In genomic region chr17:79624658-79625478, GRCh38 we compare ENCODE assay signal across 24 cellular contexts. TPM values are rescaled to one million over a fixed set of nuclear protein-coding genes. Genes with fewer than 3 reads are reported as not detected.
A peak's percentile ranks its signal among the peaks of the same experiment; 100 is the strongest.
DNase-seq lines count a peak whose midpoint lies in the region; FAIRE-seq and TF ChIP-seq lines count a peak whose summit lies in the region.
"Had no signal": no experiment of that assay in that cellular context is flagged by ENCODE, and none has a peak within 500 bp of the region (broad histone marks: within the 10 kb centered on the region; RNA-seq: fewer than 3 reads in every experiment).

No MANE protein-coding gene starts in this region.

- H3K23ac ChIP-seq in H9 (ENCODE audit: insufficient read length, low read depth, low read length): no peak overlapping the region

- no peak overlapping the region for H2BK20ac ChIP-seq in H9 (ENCODE audit: low read depth, low read length, poor library complexity, severe bottlenecking)

- no peak overlapping the region for H3K27ac Mint-ChIP-seq in H9
- H3K27ac Mint-ChIP-seq: activated CD4-positive, alpha-beta T cell treated with anti-CD3 and anti-CD28 coated beads for 36 hours had no signal

- peak overlapping the region in 1 of 2 experiments; percentile 23; a peak in 1 of 5 replicates for H3K4me3 Mint-ChIP-seq in H9
- H3K4me3 Mint-ChIP-seq: activated CD4-positive, alpha-beta T cell treated with anti-CD3 and anti-CD28 coated beads for 36 hours; central memory CD8-positive, alpha-beta T cell had no signal

- H4K91ac ChIP-seq in H9 (ENCODE audit: insufficient read length, low read depth, low read length): no peak overlapping the region

- FAIRE-seq in kidney (lab: Jason Lieb, UNC): no peak
- FAIRE-seq: pancreas had no signal

- no peak overlapping the region for H3K4ac ChIP-seq in H9 (ENCODE audit: low read depth, low read length)

- H3K23me2 ChIP-seq in H9 (ENCODE audit: insufficient read length, low read depth, low read length, poor library complexity, severe bottlenecking): no peaks in the 10 kb centered on the region

- H3K27me3 ChIP-seq in H9 (ENCODE audit: insufficient read depth, low read length) (no peaks in the 10 kb centered on the region), sigmoid colon (no peaks in the 10 kb centered on the region)
- H3K27me3 ChIP-seq: BLaER1 had no signal

- H3K4me1 ChIP-seq in H9 (ENCODE audit: insufficient read depth, low read length) (no peaks in the 10 kb centered on the region; the same call in 1 of the 2 replicates), kidney (ENCODE audit: control insufficient read depth in 1 of 2, insufficient read depth in 1 of 2, low read depth in 1 of 2, low read length in 2 of 2) (no peaks in the 10 kb centered on the region), sigmoid colon (peaks cover 0 to 16% (median 12%) of the 10 kb centered on the region in 4 donors)
- H3K4me1 ChIP-seq: BLaER1, pancreas had no signal

- no peak overlapping the region for H3K14ac ChIP-seq in H9 (ENCODE audit: insufficient read depth, low read length)

- H3K27ac ChIP-seq in H9 (ENCODE audit: insufficient read length, low read depth, low read length): no peak overlapping the region
- no peak overlapping the region for H3K27ac ChIP-seq in kidney (ENCODE audit: low read depth in 2 of 2, low read length in 2 of 2)
- H3K27ac ChIP-seq in sigmoid colon: no peak overlapping the region
- H3K27ac ChIP-seq: BLaER1, HL-60, pancreas, PC-9, thoracic aorta had no signal

- no peak overlapping the region for H2BK5ac ChIP-seq in H9 (ENCODE audit: insufficient read length, low read length)

- TF ChIP-seq POLR2A in sigmoid colon (IDR thresholded peaks at IDR 0.05): no peak

- H3T11ph ChIP-seq in H9 (ENCODE audit: low read length): no peak overlapping the region

- no peak overlapping the region for H2BK15ac ChIP-seq in H9 (ENCODE audit: low read depth, low read length)

- H3K4me3 ChIP-seq in kidney (ENCODE audit: low read length in 2 of 2) (no peak overlapping the region), sigmoid colon (no peak overlapping the region)
- H3K4me3 ChIP-seq: BLaER1, pancreas, PC-9, thoracic aorta had no signal

- no peaks in the 10 kb centered on the region for H3K79me1 ChIP-seq in H9 (ENCODE audit: insufficient read depth, low read depth, low read length, poor library complexity, severe bottlenecking)

- H3K56ac ChIP-seq in H9 (ENCODE audit: insufficient read length, low read depth, low read length): no peak overlapping the region

- H2AFZ ChIP-seq in H9 (ENCODE audit: low read length): no peak overlapping the region
- H2AFZ ChIP-seq: PC-9 had no signal

- H4K8ac ChIP-seq in H9 (replicated peaks; ENCODE audit: insufficient read length, low read depth, low read length): no peak overlapping the region

- no peak for TF ChIP-seq EP300 in sigmoid colon (IDR thresholded peaks at IDR 0.05)

- peak; percentile 23 for DNase-seq in activated CD4-positive, CD25-positive, alpha-beta regulatory T cell treated with anti-CD3 and anti-CD28 coated beads, Interleukin-2, amount 50 U/mL, for 72 hours
- no peak for DNase-seq in activated CD4-positive, CD25-positive, alpha-beta regulatory T cell (lab: John Stamatoyannopoulos, UW)
- peak; percentile 32 for DNase-seq in H9
- peak; percentile 27 for DNase-seq in kidney
- peak; percentile 38 for DNase-seq in sigmoid colon
- DNase-seq in HCEC 1CT: no peak
- DNase-seq in OCI-M1 (lab: John Stamatoyannopoulos, UW): no peak
- no peak for DNase-seq in activated CD4-positive, alpha-beta T cell treated with anti-CD3 and anti-CD28 coated beads, Interleukin-2, amount 50 U/mL, for 1 hour
- DNase-seq: activated CD4-positive, alpha-beta T cell treated with anti-CD3 and anti-CD28 coated beads for 36 hours; DMS 273 treated with DMSO at 0.1 percent for 48 hours; GOT3; KBM-7; NCI-H2029 treated with DMSO at 0.1 percent for 48 hours; NCI-H526; PC-9; stimulated activated CD4-positive, alpha-beta T cell treated with anti-CD3 and anti-CD28 coated beads, Interleukin-4, amount 100 ng/mL, for 4 hours; T1000 had no signal

- no peak overlapping the region for H2BK12ac ChIP-seq in H9 (ENCODE audit: insufficient read length, low read depth, low read length)

- no peaks in the 10 kb centered on the region for H3K79me2 ChIP-seq in H9 (ENCODE audit: insufficient read depth, low read length)

- H2BK120ac ChIP-seq in H9 (ENCODE audit: low read depth, low read length, poor library complexity, severe bottlenecking): no peak overlapping the region

- peaks cover 4 to 8% of the 10 kb centered on the region in 2 experiments; a peak in 2 of 5 replicates for H3K9me3 Mint-ChIP-seq in H9
- H3K9me3 Mint-ChIP-seq: central memory CD8-positive, alpha-beta T cell had no signal

- H3K4me2 ChIP-seq in H9 (ENCODE audit: insufficient read depth, insufficient read length, low read length): no peak overlapping the region
- H3K4me2 ChIP-seq: BLaER1, PC-9 had no signal

- no CpG with 5 or more reads among the region's 17 CpGs for WGBS in H9 (ENCODE audit: extremely low coverage, insufficient read length, low lambda C conversion rate)
- WGBS in sigmoid colon, 2 donors: 51 to 82% methylated on average over 17 of the region's 17 CpGs

- H3K18ac ChIP-seq in H9 (ENCODE audit: insufficient read length, low read depth, low read length): no peak overlapping the region

- H3K27me3 Mint-ChIP-seq in H9 (ENCODE audit: low read depth): peaks cover 24% of the 10 kb centered on the region

- no peak overlapping the region for H4K5ac ChIP-seq in H9 (ENCODE audit: insufficient read length, low read depth, low read length)

- H4K20me1 ChIP-seq in H9 (ENCODE audit: control insufficient read depth, insufficient read depth, insufficient read length): peaks cover 4% of the 10 kb centered on the region
- H4K20me1 ChIP-seq: BLaER1 had no signal

- no peak for TF ChIP-seq CTCF in H9 (conservative IDR thresholded peaks at IDR 0.05)
- TF ChIP-seq CTCF in kidney (IDR thresholded peaks at IDR 0.05; ENCODE audit: borderline replicate concordance, extremely low read depth, insufficient read depth): no peak
- TF ChIP-seq CTCF in sigmoid colon (IDR thresholded peaks at IDR 0.05): no peak

- H3K36me3 Mint-ChIP-seq in H9 (ENCODE audit: insufficient read depth in 1 of 3, low read depth in 3 of 3): peaks cover 0 to 3% (median 0%) of the 10 kb centered on the region in 3 experiments; a peak in 1 of 7 replicates

- H3K9ac ChIP-seq in H9 (ENCODE audit: extremely low read depth, insufficient read length, low read length) (no peak overlapping the region), kidney (ENCODE audit: low read length in 2 of 2) (no peak overlapping the region)
- H3K9ac ChIP-seq: BLaER1 had no signal

- intact Hi-C loops in kidney (cut with DNase I) (no loop called here), sigmoid colon (cut with DNase I) (no loop called here)

- peaks cover 13 to 21% of the 10 kb centered on the region in 2 experiments for H3K4me1 Mint-ChIP-seq in H9
- H3K4me1 Mint-ChIP-seq: activated CD4-positive, alpha-beta T cell treated with anti-CD3 and anti-CD28 coated beads for 36 hours; central memory CD8-positive, alpha-beta T cell had no signal

- H3K9me3 ChIP-seq in H9 (ENCODE audit: control insufficient read depth, low read depth, low read length) (no peaks in the 10 kb centered on the region), kidney (ENCODE audit: control insufficient read depth in 1 of 2, low read length in 2 of 2) (no peaks in the 10 kb centered on the region), sigmoid colon (no peaks in the 10 kb centered on the region)
- H3K9me3 ChIP-seq: BLaER1, pancreas, thoracic aorta had no signal

- H3K36me3 ChIP-seq in kidney (ENCODE audit: control insufficient read depth in 1 of 2, insufficient read depth in 2 of 2, low read length in 2 of 2): no peaks in the 10 kb centered on the region
- H3K36me3 ChIP-seq in sigmoid colon: no peaks in the 10 kb centered on the region
- H3K36me3 ChIP-seq: BLaER1, pancreas, thoracic aorta had no signal

- no peak overlapping the region for H2AK5ac ChIP-seq in H9 (ENCODE audit: insufficient read length, low read length)

RNA-seq across cellular contexts. Expression of gene RBFOX3, which starts 14.0 kb away (rescaled TPM):
- total RNA-seq in H9 (2021) (10.2 and 12.4 TPM in 2 replicates), kidney (not detected), sigmoid colon (10 to 100 TPM; 30.1 to 82.9 (median 49.5) TPM)
- polyA plus RNA-seq in kidney (ENCODE audit: insufficient read depth, low read depth, low replicate concordance) (not detected), sigmoid colon (1 to 10 TPM in 2 of 3 donors, not detected in 1; 1.2 to 2.4 TPM)
- total RNA-seq: A172, kidney epithelial cell, PC-9, thoracic aorta had no signal

Comparison
In these comparisons a context has a peak if more than half of its experiments do, and no peak if none do; other contexts are left out.
1. DNase-seq: peak in activated CD4-positive, CD25-positive, alpha-beta regulatory T cell treated with anti-CD3 and anti-CD28 coated beads, Interleukin-2, amount 50 U/mL, for 72 hours (single experiment), H9 (single experiment), kidney (single experiment) and sigmoid colon (single experiment); none in activated CD4-positive, CD25-positive, alpha-beta regulatory T cell (0 of 4), HCEC 1CT (single experiment), OCI-M1 (single experiment) and activated CD4-positive, alpha-beta T cell treated with anti-CD3 and anti-CD28 coated beads, Interleukin-2, amount 50 U/mL, for 1 hour (single experiment).
2. RNA of gene RBFOX3, which starts 14.0 kb away (total RNA-seq): 30.1 to 82.9 TPM in sigmoid colon and 10.2 to 12.4 TPM in H9; not detected in kidney (single experiment); every median in the first group is over 10 times any median in the second.